Comparison of ENCODE assay signal across 24 cellular contexts in genomic region chr2:98355881-98356280, GRCh38. TPM values are rescaled to one million over a fixed set of nuclear protein-coding genes. Genes with fewer than 3 reads are reported as not detected.
"Had no signal": no experiment of that assay in that cellular context is flagged by ENCODE, and none has a peak within 500 bp of the region (broad histone marks: within the 10 kb centered on the region; RNA-seq: fewer than 3 reads in every experiment).

No MANE protein-coding gene starts in this region.

- H3K9me3 ChIP-seq: body of pancreas, mucosa of descending colon, upper lobe of right lung had no signal

- ATAC-seq: activated CD4-positive, alpha-beta T cell treated with anti-CD3 and anti-CD28 coated beads for 36 hours; activated T-cell treated with anti-CD3 and anti-CD28 coated beads, Interleukin-2, amount 50 U/mL, for 72 hours; body of pancreas; left ventricle myocardium superior; mucosa of descending colon; sciatic nerve; stimulated activated naive B cell treated with anti-CD40 and anti-IgM and Interleukin-4, amounts not matched to agents 10 μg/mL and 1 μg/mL and 100 μg/mL, for 72 hours had no signal

- H3K36me3 ChIP-seq: upper lobe of right lung had no signal

- DNase-seq: activated B cell treated with CpG ODN at 0.5 μM for 24 hours; activated CD4-positive, alpha-beta memory T cell treated with anti-CD3 and anti-CD28 coated beads for 36 hours; activated CD4-positive, alpha-beta T cell treated with anti-CD3 and anti-CD28 coated beads for 36 hours; activated effector memory CD4-positive, alpha-beta T cell treated with anti-CD3 and anti-CD28 coated beads, Interleukin-2, amount 50 U/mL, for 16 hours; activated naive CD4-positive, alpha-beta T cell treated with anti-CD3 and anti-CD28 coated beads, Interleukin-2, amount 10 ng/mL, durations not matched to agents 7 days and 5 days; activated T-cell treated with anti-CD3 and anti-CD28 coated beads, Interleukin-2, amount 50 U/mL, for 72 hours; body of pancreas; effector CD4-positive, alpha-beta T cell; erythroblast; foreskin melanocyte; glutamatergic neuron; hypothalamus; left ventricle myocardium superior; mucosa of descending colon; nephron progenitor cell; nucleus accumbens; stimulated activated CD4-positive, alpha-beta T cell treated with anti-CD3 and anti-CD28 coated beads, Interleukin-15, amount 100 ng/mL, for 24 hours; stimulated activated naive B cell treated with anti-CD40 and anti-IgM and Interleukin-4, amounts not matched to agents 10 μg/mL and 1 μg/mL and 100 μg/mL, for 72 hours; T-helper 1 cell; upper lobe of right lung had no signal

- H3K4me3 ChIP-seq: body of pancreas, mucosa of descending colon, smooth muscle cell, upper lobe of right lung had no signal

- H3K27me3 ChIP-seq: body of pancreas had no signal

- H3K27ac ChIP-seq: body of pancreas, upper lobe of right lung had no signal

- H3K4me1 ChIP-seq: body of pancreas, upper lobe of right lung had no signal

RNA-seq across cellular contexts. Expression of gene CNGA3, which starts 9.6 kb away (rescaled TPM):
- total RNA-seq: activated B cell treated with CpG ODN at 0.5 μM for 24 hours; activated CD4-positive, alpha-beta memory T cell treated with anti-CD3 and anti-CD28 coated beads for 36 hours; activated CD4-positive, alpha-beta T cell treated with anti-CD3 and anti-CD28 coated beads for 36 hours; activated T-cell treated with anti-CD3 and anti-CD28 coated beads, Interleukin-2, amount 50 U/mL, for 72 hours; cardiac septum; chondrocyte; left ventricle myocardium superior; sciatic nerve; smooth muscle cell had no signal
